Comparison of ENCODE assay signal across 8 cellular contexts in the genomic region with DNA sequence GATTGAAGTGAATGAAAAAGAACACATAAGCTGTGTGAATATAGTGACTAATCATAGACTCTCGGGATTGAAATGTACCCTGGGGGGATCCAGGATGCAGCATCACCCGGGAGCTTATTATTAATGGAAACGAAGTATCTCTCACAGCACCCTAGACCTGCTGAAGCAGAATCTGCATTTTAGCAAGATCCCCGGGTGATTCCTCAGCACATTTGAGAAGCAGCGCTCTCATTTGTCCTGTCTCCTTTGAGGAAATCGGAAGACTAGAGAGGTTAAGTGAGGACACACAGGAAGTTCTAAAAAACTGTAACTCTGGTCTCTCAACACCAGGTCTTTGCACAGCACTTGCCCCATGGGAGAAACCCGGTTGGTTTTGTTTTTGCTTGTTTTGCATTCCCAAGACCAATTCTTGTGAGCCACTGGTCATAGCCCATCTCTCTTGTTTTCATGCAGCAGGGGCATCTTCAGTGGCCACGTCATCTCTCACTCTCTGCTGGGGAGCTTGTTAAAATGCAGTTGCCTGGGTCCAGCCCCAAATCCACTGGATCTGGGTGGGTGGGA. TPM values are rescaled to one million over a fixed set of nuclear protein-coding genes. Genes with fewer than 3 reads are reported as not detected.
DNase-seq lines count a peak whose midpoint lies in the region; ATAC-seq and TF ChIP-seq lines count a peak whose summit lies in the region.

No MANE protein-coding gene starts in this region.

- DNase-seq in Right ventricle myocardium inferior (ENCODE audit: missing footprints) (no peak), right atrium auricular region (ENCODE audit: low spot score) (no peak), NOMO-1 (lab: John Stamatoyannopoulos, UW; ENCODE audit: unreplicated experiment in 2 of 2) (peak; percentile 13 to 63), epithelial cell of esophagus (ENCODE audit: low read depth) (peak; percentile 75), kidney glomerular epithelial cell (lab: John Stamatoyannopoulos, UW) (no peak), SW480 (ENCODE audit: low spot score) (no peak)
- peak in 1 of 2 donors; percentile 60 for DNase-seq in stimulated activated effector memory CD8-positive, alpha-beta T cell treated with anti-CD3 and anti-CD28 coated beads, Interleukin-12 subunit alpha, Interleukin-12 subunit beta, amount 100 ng/mL, for 72 hours (ENCODE audit: low spot score in 2 of 2)

- peak; percentile 38 for ATAC-seq in Right ventricle myocardium inferior
- ATAC-seq in HG02759 (IDR thresholded peaks at IDR 0.05; ENCODE audit: unreplicated experiment): peak; percentile 93
- peak; percentile 86 for ATAC-seq in stimulated activated effector memory CD8-positive, alpha-beta T cell treated with anti-CD3 and anti-CD28 coated beads, Interleukin-12 subunit alpha, Interleukin-12 subunit beta, amount 100 ng/mL, for 72 hours

- H3K36me3 ChIP-seq in right atrium auricular region: no peaks in the 10 kb centered on the region

- TF ChIP-seq CTCF in right atrium auricular region (IDR thresholded peaks at IDR 0.05) (no peak), epithelial cell of esophagus (IDR thresholded peaks at IDR 0.05; ENCODE audit: insufficient read depth, low read depth, low read length, missing control alignments) (no peak)

- H3K4me3 ChIP-seq in right atrium auricular region: no peak overlapping the region
- H3K4me3 ChIP-seq in epithelial cell of esophagus (ENCODE audit: low read length): no peak overlapping the region

- no peaks in the 10 kb centered on the region for H3K36me3 Mint-ChIP-seq in stimulated activated effector memory CD8-positive, alpha-beta T cell treated with anti-CD3 and anti-CD28 coated beads, Interleukin-12 subunit alpha, Interleukin-12 subunit beta, amount 100 ng/mL, for 72 hours

- H3K27me3 ChIP-seq in right atrium auricular region: no peaks in the 10 kb centered on the region

- peak overlapping the region; percentile 48 for H3K4me3 Mint-ChIP-seq in stimulated activated effector memory CD8-positive, alpha-beta T cell treated with anti-CD3 and anti-CD28 coated beads, Interleukin-12 subunit alpha, Interleukin-12 subunit beta, amount 100 ng/mL, for 72 hours

- peak overlapping the region; percentile 65 for H3K27ac Mint-ChIP-seq in stimulated activated effector memory CD8-positive, alpha-beta T cell treated with anti-CD3 and anti-CD28 coated beads, Interleukin-12 subunit alpha, Interleukin-12 subunit beta, amount 100 ng/mL, for 72 hours

- H3K27ac ChIP-seq in right atrium auricular region: no peak overlapping the region

- no peaks in the 10 kb centered on the region for H3K9me3 ChIP-seq in right atrium auricular region

- intact Hi-C loops in Right ventricle myocardium inferior (cut with DNase I): loop anchor here (2.0 kb wide), 1 partner anchor 29 kb away; no protein-coding TSS in a partner anchor

- peaks cover 56% of the 10 kb centered on the region for H3K4me1 Mint-ChIP-seq in stimulated activated effector memory CD8-positive, alpha-beta T cell treated with anti-CD3 and anti-CD28 coated beads, Interleukin-12 subunit alpha, Interleukin-12 subunit beta, amount 100 ng/mL, for 72 hours

- peaks cover 0 to 38% of the 10 kb centered on the region in 2 donors for H3K4me1 ChIP-seq in right atrium auricular region

- H3K9me3 Mint-ChIP-seq in stimulated activated effector memory CD8-positive, alpha-beta T cell treated with anti-CD3 and anti-CD28 coated beads, Interleukin-12 subunit alpha, Interleukin-12 subunit beta, amount 100 ng/mL, for 72 hours: no peaks in the 10 kb centered on the region

RNA-seq across cellular contexts. Expression of a gene that starts 30.2 kb away (rescaled TPM):
- total RNA-seq in Right ventricle myocardium inferior (5.4 TPM), right atrium auricular region (1 to 10 TPM; 3.4 to 5.2 TPM)

Comparison
In these comparisons a context has a peak if more than half of its experiments do, and no peak if none do; other contexts are left out.
1. ATAC-seq: peak in every context shown above with its lines; median percentile 93 in HG02759; 86 in stimulated activated effector memory CD8-positive, alpha-beta T cell treated with anti-CD3 and anti-CD28 coated beads, Interleukin-12 subunit alpha, Interleukin-12 subunit beta, amount 100 ng/mL, for 72 hours; 38 in Right ventricle myocardium inferior.
2. DNase-seq: peak in NOMO-1 (2 of 2) and epithelial cell of esophagus (single experiment); none in Right ventricle myocardium inferior (single experiment), right atrium auricular region (single experiment), kidney glomerular epithelial cell (single experiment) and SW480 (single experiment).